9 cellular contexts compared by ENCODE assay signal in the genomic region with DNA sequence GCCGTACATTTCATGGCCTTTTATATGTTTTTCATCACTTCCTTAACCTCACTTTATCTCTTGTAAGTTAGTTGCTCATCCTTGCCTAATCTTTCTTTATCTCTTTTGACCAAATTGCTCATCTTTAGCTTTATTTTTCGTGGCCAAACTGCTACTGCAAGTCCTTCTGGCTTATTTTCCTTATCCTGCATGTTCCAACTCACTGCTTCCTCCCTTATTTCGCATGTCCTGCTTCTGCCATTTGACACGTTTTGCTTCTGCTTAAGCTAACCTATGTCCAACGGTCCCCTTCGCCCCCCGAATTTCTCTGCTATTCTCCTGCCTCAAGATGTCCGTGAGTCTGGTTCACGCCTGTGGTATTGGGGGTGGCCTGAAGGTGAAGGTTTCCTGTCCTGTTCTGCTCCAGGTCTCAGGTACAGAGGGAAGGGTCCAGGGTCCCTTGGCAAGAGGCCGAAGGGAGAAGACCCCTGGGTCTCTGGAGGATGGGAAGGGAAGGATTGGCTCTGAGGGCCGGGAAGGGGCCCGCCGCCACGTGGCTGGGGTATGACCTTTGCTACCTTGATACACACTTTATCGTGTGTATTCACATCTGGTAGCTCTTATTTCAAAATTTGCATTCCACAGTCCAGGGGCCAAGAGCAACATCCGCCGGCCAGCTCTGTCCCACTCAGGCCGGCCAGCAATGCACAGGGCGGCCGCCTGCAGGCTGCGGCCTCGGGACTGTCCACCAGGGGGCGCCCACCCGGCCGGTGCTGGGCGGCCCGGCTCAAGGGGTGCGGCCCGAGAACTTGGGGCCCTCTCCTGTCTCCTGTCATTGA. TPM values are rescaled to one million over a fixed set of nuclear protein-coding genes. Genes with fewer than 3 reads are reported as not detected.
DNase-seq lines count a peak whose midpoint lies in the region; FAIRE-seq and TF ChIP-seq lines count a peak whose summit lies in the region.
"Had no signal": no experiment of that assay in that cellular context is flagged by ENCODE, and none has a peak within 500 bp of the region (broad histone marks: within the 10 kb centered on the region; RNA-seq: fewer than 3 reads in every experiment).

No MANE protein-coding gene starts in this region.

- peak; percentile 89 for DNase-seq in GM12891 (ENCODE audit: insufficient read length, low spot score)
- peak; percentile 68 for DNase-seq in HTR-8/SVneo (ENCODE audit: insufficient read length, low spot score)
- DNase-seq in activated CD4-positive, CD25-positive, alpha-beta regulatory T cell treated with anti-CD3 and anti-CD28 coated beads, Interleukin-2, amount 50 U/mL, for 16 hours (ENCODE audit: low read depth, low spot score) = peak; percentile 45
- DNase-seq in cerebellum (ENCODE audit: low spot score) = peak; percentile 70
- peak; percentile 57 for DNase-seq in medulla oblongata (ENCODE audit: extremely low spot score)
- peak; percentile 52 to 60 for DNase-seq in stimulated activated CD8-positive, alpha-beta memory T cell treated with anti-CD3 and anti-CD28 coated beads, Interleukin-2, amount 100 ng/mL, for 48 hours (ENCODE audit: low read depth in 2 of 2)
- no peak for DNase-seq in NCI-H146 treated with DMSO at 0.1 percent for 48 hours (lab: John Stamatoyannopoulos, UW; ENCODE audit: unreplicated experiment)
- DNase-seq in inferior parietal cortex (ENCODE audit: extremely low spot score) = no peak

- peak; percentile 71 for FAIRE-seq in GM12891 (lab: Jason Lieb, UNC)
- peak; percentile 49 for FAIRE-seq in HTR-8/SVneo (lab: Jason Lieb, UNC)

- no peak for TF ChIP-seq POLR2A in GM12891 (IDR thresholded peaks at IDR 0.05; ENCODE audit: low read depth, low read length)

TF ChIP-seq in GM12891, 5 proteins besides CTCF, POLR2A, EP300 and RAD21:
- TF ChIP-seq TAF1 (IDR thresholded peaks at IDR 0.05; ENCODE audit: low read depth, low read length) (no peak), SPI1 (IDR thresholded peaks at IDR 0.05; ENCODE audit: low read depth, low read length) (no peak), POLR2AphosphoS5 (IDR thresholded peaks at IDR 0.05; ENCODE audit: low read depth, low read length) (no peak), PAX5 (IDR thresholded peaks at IDR 0.05; ENCODE audit: insufficient read depth, low read length, severe bottlenecking) (no peak), POU2F2 (IDR thresholded peaks at IDR 0.05; ENCODE audit: low read depth, low read length) (no peak)

RNA-seq across cellular contexts. Expression of gene C19orf85, which starts 2.9 kb away (rescaled TPM):
- polyA plus RNA-seq in GM12891 (2012; ENCODE audit: low read depth, missing spikeins) = not detected
- total RNA-seq in cerebellum = not detected
- polyA plus RNA-seq: adipose tissue had no signal

RNA-seq across cellular contexts. Expression of gene ISOC2, which starts 6.0 kb away (rescaled TPM):
- polyA plus RNA-seq in GM12891 (2012; ENCODE audit: low read depth, missing spikeins) = 47.2 TPM
- total RNA-seq in cerebellum = 14.0 TPM

RNA-seq across cellular contexts. Expression of gene ZNF628, which starts 9.0 kb away (rescaled TPM):
- polyA plus RNA-seq in GM12891 (2012; ENCODE audit: low read depth, missing spikeins) = 5.0 TPM
- 0.91 TPM for total RNA-seq in cerebellum

RNA-seq across cellular contexts. Expression of gene NAT14, which starts 17.5 kb away (rescaled TPM):
- polyA plus RNA-seq in GM12891 (2012; ENCODE audit: low read depth, missing spikeins) = 18.6 TPM
- total RNA-seq in cerebellum = 9.6 TPM

RNA-seq across cellular contexts. Expression of gene SSC5D, which starts 20.8 kb away (rescaled TPM):
- polyA plus RNA-seq in GM12891 (2012; ENCODE audit: low read depth, missing spikeins) = 0.09 TPM
- total RNA-seq in cerebellum = 1.4 TPM

Comparison
In these comparisons a context has a peak if more than half of its experiments do, and no peak if none do; other contexts are left out.
1. DNase-seq: peak in GM12891 (single experiment), HTR-8/SVneo (single experiment), activated CD4-positive, CD25-positive, alpha-beta regulatory T cell treated with anti-CD3 and anti-CD28 coated beads, Interleukin-2, amount 50 U/mL, for 16 hours (single experiment), cerebellum (single experiment), medulla oblongata (single experiment) and stimulated activated CD8-positive, alpha-beta memory T cell treated with anti-CD3 and anti-CD28 coated beads, Interleukin-2, amount 100 ng/mL, for 48 hours (2 of 2); none in NCI-H146 treated with DMSO at 0.1 percent for 48 hours (single experiment) and inferior parietal cortex (single experiment).